ENCODE assay signal across 10 cellular contexts in the genomic region with DNA sequence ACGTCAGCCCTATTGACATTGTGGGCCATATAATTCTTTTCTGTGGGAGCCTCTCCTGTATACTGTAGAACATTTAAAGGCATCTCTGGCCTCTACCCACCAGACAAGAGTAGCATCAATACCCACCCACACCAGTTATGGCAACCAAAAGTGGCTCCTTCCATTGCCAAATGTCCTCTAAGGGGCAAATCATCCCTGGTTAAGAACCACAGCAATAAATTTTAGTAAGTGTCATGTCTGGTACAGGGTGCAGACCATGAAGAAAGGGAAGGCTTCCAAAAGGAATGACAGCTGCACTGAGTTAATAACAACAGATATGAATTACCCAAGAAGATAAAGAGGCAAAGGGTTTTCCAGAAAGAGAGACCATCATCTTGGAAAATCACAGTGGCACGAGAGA. TPM values are rescaled to one million over a fixed set of nuclear protein-coding genes. Genes with fewer than 3 reads are reported as not detected.
"Had no signal": no experiment of that assay in that cellular context is flagged by ENCODE, and none has a peak within 500 bp of the region (broad histone marks: within the 10 kb centered on the region; RNA-seq: fewer than 3 reads in every experiment).

No MANE protein-coding gene starts in this region.

- DNase-seq: H9, HCEC 1CT, KBM-7 had no signal

- H3K4me2 ChIP-seq: GM23338 had no signal

- H2AFZ ChIP-seq: GM23338 had no signal

- ATAC-seq: GM23338, HepG2 had no signal

- H3K27ac ChIP-seq: HL-60 had no signal

- H3K4me3 ChIP-seq: GM23338 had no signal

- FAIRE-seq: H1, H54, HepG2 had no signal

RNA-seq across cellular contexts. Expression of gene CLDN18, which starts 6.9 kb away (rescaled TPM):
- total RNA-seq: GM23338, H1, H9, HepG2, HT1080 had no signal
- polyA plus RNA-seq: H1, HepG2, IgD-negative memory B cell had no signal
